ENCODE assay signal across 8 cellular contexts in genomic region chr11:31817054-31817620, GRCh38. TPM values are rescaled to one million over a fixed set of nuclear protein-coding genes. Genes with fewer than 3 reads are reported as not detected.
DNase-seq lines count a peak whose midpoint lies in the region; ATAC-seq and TF ChIP-seq lines count a peak whose summit lies in the region.

No MANE protein-coding gene starts in this region.

- peak; percentile 33 for ATAC-seq in RWPE2 (ENCODE audit: low read depth)
- ATAC-seq in foreskin keratinocyte = peak; percentile 15
- no peak for ATAC-seq in GM19324 (IDR thresholded peaks at IDR 0.05; ENCODE audit: low FRiP score, unreplicated experiment)
- ATAC-seq in body of pancreas = no peak
- no peak for ATAC-seq in GM21723 (IDR thresholded peaks at IDR 0.05; ENCODE audit: unreplicated experiment)

- no peaks in the 10 kb centered on the region for H3K4me1 ChIP-seq in RWPE2 (ENCODE audit: insufficient read depth, poor library complexity, severe bottlenecking)
- no peaks in the 10 kb centered on the region for H3K4me1 ChIP-seq in foreskin keratinocyte
- peaks cover 59 to 81% (median 74%) of the 10 kb centered on the region in 4 donors for H3K4me1 ChIP-seq in stomach
- peaks cover 62% of the 10 kb centered on the region for H3K4me1 ChIP-seq in body of pancreas

- H3K4me1 Mint-ChIP-seq in activated T-cell treated with anti-CD3 and anti-CD28 coated beads, Interleukin-2, amount 50 U/mL, for 24 hours (ENCODE audit: low read depth) = peaks cover 37% of the 10 kb centered on the region

- WGBS in stomach, 5 donors = 1 to 9% (median 3%) methylated on average over 32 to 48 of the region's 48 CpGs
- WGBS in body of pancreas, 2 donors = 3 to 7% methylated on average over 42 to 48 of the region's 48 CpGs

- TF ChIP-seq CTCF in RWPE2 (IDR thresholded peaks at IDR 0.05; ENCODE audit: poor library complexity, severe bottlenecking) (no peak), foreskin keratinocyte (conservative IDR thresholded peaks at IDR 0.05) (no peak), stomach (IDR thresholded peaks at IDR 0.05) (no peak), body of pancreas (IDR thresholded peaks at IDR 0.05) (no peak)

- H3K36me3 ChIP-seq in RWPE2 (ENCODE audit: low read depth) (no peaks in the 10 kb centered on the region), stomach (no peaks in the 10 kb centered on the region), body of pancreas (replicated peaks in 1 of 2; ENCODE audit: insufficient read depth in 1 of 2, low read depth in 2 of 2) (no peaks in the 10 kb centered on the region)

- H3K27ac ChIP-seq in RWPE2 (ENCODE audit: poor library complexity, severe bottlenecking) = no peak overlapping the region
- no peak overlapping the region for H3K27ac ChIP-seq in foreskin keratinocyte
- H3K27ac ChIP-seq in stomach = no peak overlapping the region
- H3K27ac ChIP-seq in body of pancreas = no peak overlapping the region

- peaks cover 88% of the 10 kb centered on the region for H3K27me3 Mint-ChIP-seq in activated T-cell treated with anti-CD3 and anti-CD28 coated beads, Interleukin-2, amount 50 U/mL, for 24 hours

- TF ChIP-seq POLR2A in stomach (IDR thresholded peaks at IDR 0.05) (no peak), body of pancreas (IDR thresholded peaks at IDR 0.05) (peak in 1 of 3 donors; percentile 2)

- intact Hi-C loops in stomach (cut with DNase I; ENCODE audit: low total_unique reads) (no loop called here), body of pancreas (cut with DNase I) (no loop called here)

- H3K4me3 Mint-ChIP-seq in activated T-cell treated with anti-CD3 and anti-CD28 coated beads, Interleukin-2, amount 50 U/mL, for 24 hours = peak overlapping the region; percentile 48

- H3K27me3 ChIP-seq in RWPE2 (ENCODE audit: insufficient read depth, poor library complexity, severe bottlenecking) = peaks cover 99% of the 10 kb centered on the region
- H3K27me3 ChIP-seq in foreskin keratinocyte = peaks cover 100% of the 10 kb centered on the region
- H3K27me3 ChIP-seq in stomach = peaks cover 57 to 100% (median 100%) of the 10 kb centered on the region in 3 donors
- H3K27me3 ChIP-seq in body of pancreas = peaks cover 0 to 64% of the 10 kb centered on the region in 2 donors

- no peak for TF ChIP-seq EP300 in stomach (IDR thresholded peaks at IDR 0.05)

- H3K4me3 ChIP-seq in RWPE2 (ENCODE audit: severe bottlenecking) (no peak overlapping the region), stomach (peak overlapping the region; percentile 17 to 42 (median 37)), body of pancreas (no peak overlapping the region)

- no peaks in the 10 kb centered on the region for H3K36me3 Mint-ChIP-seq in activated T-cell treated with anti-CD3 and anti-CD28 coated beads, Interleukin-2, amount 50 U/mL, for 24 hours (ENCODE audit: low read depth)

- H3K9me3 Mint-ChIP-seq in activated T-cell treated with anti-CD3 and anti-CD28 coated beads, Interleukin-2, amount 50 U/mL, for 24 hours = peaks cover 4% of the 10 kb centered on the region

- peak; percentile 51 for DNase-seq in activated T-cell treated with anti-CD3 and anti-CD28 coated beads, Interleukin-2, amount 50 U/mL, for 24 hours
- no peak for DNase-seq in activated T-cell treated with anti-CD3 and anti-CD28 coated beads, Interleukin-2, amount 50 U/mL, for 1 hour
- DNase-seq in RWPE2 (ENCODE audit: low spot score) (no peak), foreskin keratinocyte (no peak), stomach (no peak), body of pancreas (no peak)

- H3K9me3 ChIP-seq in RWPE2 (ENCODE audit: severe bottlenecking) = no peaks in the 10 kb centered on the region
- H3K9me3 ChIP-seq in stomach = peaks cover 0 to 13% (median 2%) of the 10 kb centered on the region in 4 donors
- no peaks in the 10 kb centered on the region for H3K9me3 ChIP-seq in body of pancreas

- H3K27ac Mint-ChIP-seq in activated T-cell treated with anti-CD3 and anti-CD28 coated beads, Interleukin-2, amount 50 U/mL, for 24 hours = peak overlapping the region; percentile 64

RNA-seq across cellular contexts. Expression of gene PAX6, which starts 6.0 kb away (rescaled TPM):
- total RNA-seq in foreskin keratinocyte (not detected in 2 replicates), stomach (10 to 100 TPM in 1 of 5 donors, 1 to 10 TPM in 1, under 1 TPM in 2, not detected in 1; 0.45 to 57.9 (median 4.8) TPM), body of pancreas (10 to 100 TPM; 10.2 to 12.5 TPM)
- polyA plus RNA-seq in foreskin keratinocyte (0.06 TPM in 1 of 2 replicates, not detected in the other), stomach (1 to 10 TPM in 2 of 3 donors, under 1 TPM in 1; 0.03 to 5.3 (median 1.2) TPM)

Comparison
In these comparisons a context has a peak if more than half of its experiments do, and no peak if none do; other contexts are left out.
1. ATAC-seq: peak in RWPE2 (single experiment) and foreskin keratinocyte (single experiment); none in GM19324 (single experiment), body of pancreas (single experiment) and GM21723 (single experiment).
2. H3K4me3 ChIP-seq: peak in stomach (4 of 4); none in RWPE2 (single experiment) and body of pancreas (0 of 2).